18 cellular contexts compared by ENCODE assay signal in the genomic region with DNA sequence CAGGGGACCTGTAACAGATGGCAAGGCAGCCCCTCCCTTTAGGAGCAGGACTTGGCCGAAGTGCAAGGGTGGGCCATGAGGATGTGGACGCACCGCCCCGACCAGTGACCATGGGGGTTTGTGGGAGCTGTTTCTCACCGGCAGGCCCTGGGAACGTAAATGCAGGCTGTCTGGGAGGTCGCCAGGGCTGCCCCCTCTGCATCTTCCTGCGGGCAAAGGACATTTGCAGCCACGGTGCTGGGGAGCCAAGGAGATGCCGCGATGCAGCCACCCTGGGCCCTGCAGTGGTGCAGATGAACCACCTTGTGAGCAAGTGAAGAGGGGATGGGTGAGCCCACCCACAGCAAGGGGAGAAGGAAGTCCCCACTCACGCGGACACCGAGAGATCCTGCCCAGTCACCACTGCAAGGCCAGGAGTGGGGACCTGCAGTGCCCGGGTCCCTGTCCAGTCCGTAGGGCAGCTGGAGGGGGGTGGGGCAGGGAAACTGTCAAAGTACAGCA.
DNase-seq lines count a peak whose midpoint lies in the region; ATAC-seq and TF ChIP-seq lines count a peak whose summit lies in the region.
"Had no signal": no experiment of that assay in that cellular context is flagged by ENCODE, and none has a peak within 500 bp of the region (broad histone marks: within the 10 kb centered on the region; RNA-seq: fewer than 3 reads in every experiment).

No MANE protein-coding gene starts in this region.

- H3K9me3 Mint-ChIP-seq in effector memory CD8-positive, alpha-beta T cell: no peaks in the 10 kb centered on the region
- H3K9me3 Mint-ChIP-seq: CD14-positive monocyte, IgD-negative memory B cell had no signal

- no peak overlapping the region for H3K4me3 Mint-ChIP-seq in effector memory CD8-positive, alpha-beta T cell
- H3K4me3 Mint-ChIP-seq: CD14-positive monocyte had no signal

- TF ChIP-seq CTCF in heart right ventricle (IDR thresholded peaks at IDR 0.05) (no peak), psoas muscle (IDR thresholded peaks at IDR 0.05) (no peak)

- no peak overlapping the region for H3K27ac Mint-ChIP-seq in effector memory CD8-positive, alpha-beta T cell
- H3K27ac Mint-ChIP-seq: IgD-negative memory B cell had no signal

- DNase-seq in Right ventricle myocardium superior (peak; percentile 39), heart right ventricle (no peak), right cardiac atrium (peak; percentile 8 to 49 (median 47)), psoas muscle (peak; percentile 13 to 48), DMS79 treated with DMSO at 0.1 percent for 48 hours (lab: John Stamatoyannopoulos, UW) (no peak), NCI-H2227 treated with DMSO at 0.1 percent for 48 hours (lab: John Stamatoyannopoulos, UW) (no peak)
- no peak for DNase-seq in effector memory CD8-positive, alpha-beta T cell
- DNase-seq in activated CD4-positive, CD25-positive, alpha-beta regulatory T cell treated with anti-CD3 and anti-CD28 coated beads, Interleukin-2, amount 50 U/mL, for 72 hours: no peak
- DNase-seq: HCEC 1CT, MV-4-11, NCI-H1417 treated with DMSO at 0.1 percent for 48 hours, NCI-H2029 treated with DMSO at 0.1 percent for 48 hours, NCI-H510A treated with DMSO at 0.1 percent for 48 hours, OCI-M1, RPMI8226 had no signal

- H3K27me3 ChIP-seq in heart right ventricle: no peaks in the 10 kb centered on the region
- H3K27me3 ChIP-seq in right cardiac atrium (ENCODE audit: control insufficient read depth, insufficient read depth): no peaks in the 10 kb centered on the region
- peaks cover 0 to 11% (median 3%) of the 10 kb centered on the region in 3 donors for H3K27me3 ChIP-seq in psoas muscle (ENCODE audit: insufficient read depth in 3 of 3, low read length in 2 of 3)

- H3K27me3 Mint-ChIP-seq in effector memory CD8-positive, alpha-beta T cell: peaks cover 30 to 69% of the 10 kb centered on the region in 2 donors

- WGBS in heart right ventricle, 2 donors: 90 to 92% methylated on average over 16 of the region's 16 CpGs
- 86% methylated on average over 16 of the region's 16 CpGs for WGBS in right cardiac atrium
- 83 to 90% (median 84%) methylated on average over 16 of the region's 16 CpGs for WGBS in psoas muscle, 3 donors

- peaks cover 0 to 2% of the 10 kb centered on the region in 2 donors for H3K4me1 Mint-ChIP-seq in effector memory CD8-positive, alpha-beta T cell (ENCODE audit: low read depth in 2 of 2)
- H3K4me1 Mint-ChIP-seq: CD14-positive monocyte had no signal

- intact Hi-C loops in Right ventricle myocardium superior (cut with DNase I) (no loop called here), heart right ventricle (cut with DNase I) (no loop called here), right cardiac atrium (cut with DNase I) (no loop called here), psoas muscle (cut with DNase I) (no loop called here)

- H3K4me1 ChIP-seq in heart right ventricle (peaks cover 0 to 18% (median 8%) of the 10 kb centered on the region in 9 donors), right cardiac atrium (ENCODE audit: control insufficient read depth, insufficient read depth, low read length) (no peaks in the 10 kb centered on the region), psoas muscle (no peaks in the 10 kb centered on the region)

- H3K27ac ChIP-seq in heart right ventricle: no peak overlapping the region
- no peak overlapping the region for H3K27ac ChIP-seq in right cardiac atrium (ENCODE audit: low read length)
- H3K27ac ChIP-seq in psoas muscle: no peak overlapping the region
- H3K27ac ChIP-seq: SK-N-MC had no signal

- peaks cover 0 to 9% (median 0%) of the 10 kb centered on the region in 11 donors for H3K9me3 ChIP-seq in heart right ventricle
- no peaks in the 10 kb centered on the region for H3K9me3 ChIP-seq in right cardiac atrium (ENCODE audit: control insufficient read depth, low read length)
- H3K9me3 ChIP-seq in psoas muscle: no peaks in the 10 kb centered on the region

- no peak for ATAC-seq in Right ventricle myocardium superior (ENCODE audit: poor library complexity)
- no peak for ATAC-seq in heart right ventricle
- no peak for ATAC-seq in right cardiac atrium
- ATAC-seq in psoas muscle: no peak
- no peak for ATAC-seq in effector memory CD8-positive, alpha-beta T cell (replicated peaks)

- H3K36me3 Mint-ChIP-seq in effector memory CD8-positive, alpha-beta T cell (ENCODE audit: insufficient read depth): no peaks in the 10 kb centered on the region
- H3K36me3 Mint-ChIP-seq: CD14-positive monocyte had no signal

- no peak overlapping the region for H3K4me3 ChIP-seq in heart right ventricle
- no peak overlapping the region for H3K4me3 ChIP-seq in right cardiac atrium (ENCODE audit: low read length)
- H3K4me3 ChIP-seq in psoas muscle: no peak overlapping the region
- H3K4me3 ChIP-seq: SK-N-MC had no signal

- H3K36me3 ChIP-seq in heart right ventricle (no peaks in the 10 kb centered on the region), psoas muscle (ENCODE audit: insufficient read depth in 1 of 2, low read depth in 1 of 2) (no peaks in the 10 kb centered on the region)

Comparison
In these comparisons a context has a peak if more than half of its experiments do, and no peak if none do; other contexts are left out.
1. DNase-seq: peak in Right ventricle myocardium superior (single experiment), right cardiac atrium (3 of 3) and psoas muscle (2 of 2); none in heart right ventricle (0 of 2), effector memory CD8-positive, alpha-beta T cell (0 of 3), DMS79 treated with DMSO at 0.1 percent for 48 hours (single experiment), activated CD4-positive, CD25-positive, alpha-beta regulatory T cell treated with anti-CD3 and anti-CD28 coated beads, Interleukin-2, amount 50 U/mL, for 72 hours (single experiment) and NCI-H2227 treated with DMSO at 0.1 percent for 48 hours (single experiment).